Comparison of ENCODE assay signal across 15 cellular contexts in the genomic region with DNA sequence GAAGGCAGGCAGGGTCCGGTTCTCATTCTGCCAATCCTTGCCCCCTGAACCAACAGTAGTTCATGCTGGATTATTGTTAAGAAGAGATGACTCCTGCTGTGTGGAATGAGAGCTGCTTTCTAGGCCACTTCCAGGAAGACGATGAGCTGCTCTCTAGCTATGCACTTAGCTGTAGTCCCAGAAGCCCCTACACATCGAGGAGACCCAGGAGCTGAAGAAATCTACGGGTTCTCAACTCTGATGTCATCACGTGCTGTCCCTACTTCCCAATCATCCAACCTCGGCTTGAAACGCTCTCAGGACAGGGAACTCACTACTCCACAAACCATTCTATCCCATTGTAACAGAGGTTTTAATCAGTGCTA. TPM values are rescaled to one million over a fixed set of nuclear protein-coding genes. Genes with fewer than 3 reads are reported as not detected.
DNase-seq lines count a peak whose midpoint lies in the region; FAIRE-seq and TF ChIP-seq lines count a peak whose summit lies in the region.
"Had no signal": no experiment of that assay in that cellular context is flagged by ENCODE, and none has a peak within 500 bp of the region (broad histone marks: within the 10 kb centered on the region; RNA-seq: fewer than 3 reads in every experiment).

No MANE protein-coding gene starts in this region.

- no peaks in the 10 kb centered on the region for H4K20me1 ChIP-seq in smooth muscle cell (ENCODE audit: low read depth)

- H3K27me3 ChIP-seq in smooth muscle cell (ENCODE audit: low read depth), result no peaks in the 10 kb centered on the region

- H3K9me3 ChIP-seq in smooth muscle cell (replicated peaks; ENCODE audit: low read depth), result no peaks in the 10 kb centered on the region

- peaks cover 3% of the 10 kb centered on the region for H3K4me1 ChIP-seq in smooth muscle cell (ENCODE audit: low read depth)

- no peak for TF ChIP-seq POLR2A in H54 (IDR thresholded peaks at IDR 0.05; ENCODE audit: low read depth, low read length)

- peak; percentile 49 for DNase-seq in H54 (ENCODE audit: insufficient read length, low spot score)
- peak; percentile 77 for DNase-seq in astrocyte of the spinal cord (ENCODE audit: low read depth, low spot score)
- peak; percentile 77 for DNase-seq in hepatic stellate cell (ENCODE audit: low spot score)
- DNase-seq in smooth muscle cell (lab: John Stamatoyannopoulos, UW; ENCODE audit: unreplicated experiment), result no peak
- DNase-seq in NCI-H2196 treated with DMSO at 0.1 percent for 48 hours (lab: John Stamatoyannopoulos, UW; ENCODE audit: unreplicated experiment), result no peak
- DNase-seq in middle frontal gyrus (ENCODE audit: extremely low spot score, low spot score), result no peak
- DNase-seq in frontal cortex (ENCODE audit: low spot score in 2 of 2), result no peak
- no peak for DNase-seq in SKM-1 (lab: John Stamatoyannopoulos, UW; ENCODE audit: unreplicated experiment)
- DNase-seq: activated CD8-positive, alpha-beta memory T cell treated with anti-CD3 and anti-CD28 coated beads for 24 hours; DMS53; effector CD4-positive, alpha-beta T cell; natural killer cell; NCI-H2081; T-helper 2 cell had no signal

- no peaks in the 10 kb centered on the region for H3K79me2 ChIP-seq in smooth muscle cell (ENCODE audit: low read depth)

- peak; percentile 4 for TF ChIP-seq CTCF in astrocyte of the spinal cord (IDR thresholded peaks at IDR 0.05; ENCODE audit: low read depth, low read length)
- TF ChIP-seq CTCF in smooth muscle cell (IDR thresholded peaks at IDR 0.05; ENCODE audit: borderline replicate concordance, insufficient read depth, poor library complexity, severe bottlenecking), result no peak

- H3K4me3 ChIP-seq in astrocyte of the spinal cord (ENCODE audit: low read depth, low read length), result no peak overlapping the region
- no peak overlapping the region for H3K4me3 ChIP-seq in smooth muscle cell

- in situ Hi-C loops in astrocyte of the spinal cord (cut with HindIII; ENCODE audit: low sequenced_read_pairs), result no loop called here

- peaks cover 5% of the 10 kb centered on the region for H3F3A ChIP-seq in smooth muscle cell (ENCODE audit: low read depth)

- FAIRE-seq in H54 (lab: Jason Lieb, UNC) (no peak), frontal cortex (lab: Jason Lieb, UNC) (no peak)

- peak overlapping the region; percentile 80 for H2AFZ ChIP-seq in smooth muscle cell (ENCODE audit: low read depth)

- H3K27ac ChIP-seq in smooth muscle cell (ENCODE audit: low read depth), result peak overlapping the region; percentile 45

- WGBS in smooth muscle cell (ENCODE audit: low lambda C conversion rate), result 21% methylated on average over 7 of the region's 7 CpGs

- H3K36me3 ChIP-seq in smooth muscle cell (ENCODE audit: low read depth), result no peaks in the 10 kb centered on the region

- H3K4me2 ChIP-seq in smooth muscle cell, result peak overlapping the region; percentile 67

- H3K9ac ChIP-seq in smooth muscle cell (ENCODE audit: low read depth), result no peak overlapping the region

RNA-seq across cellular contexts. Expression of a gene that starts 29.0 kb away (rescaled TPM):
- total RNA-seq in smooth muscle cell (3.9 and 4.6 TPM in 2 replicates), frontal cortex (2.4 TPM)
- 20.7 and 23.8 TPM in 2 replicates for polyA plus RNA-seq in smooth muscle cell
- total RNA-seq: natural killer cell had no signal
- polyA plus RNA-seq: IgD-negative memory B cell had no signal

Comparison
In these comparisons a context has a peak if more than half of its experiments do, and no peak if none do; other contexts are left out.
1. DNase-seq: peak in H54 (single experiment), astrocyte of the spinal cord (single experiment) and hepatic stellate cell (single experiment); none in smooth muscle cell (single experiment), NCI-H2196 treated with DMSO at 0.1 percent for 48 hours (single experiment), middle frontal gyrus (single experiment), frontal cortex (0 of 2) and SKM-1 (single experiment).